ENCODE assay signal across 8 cellular contexts in the genomic region with DNA sequence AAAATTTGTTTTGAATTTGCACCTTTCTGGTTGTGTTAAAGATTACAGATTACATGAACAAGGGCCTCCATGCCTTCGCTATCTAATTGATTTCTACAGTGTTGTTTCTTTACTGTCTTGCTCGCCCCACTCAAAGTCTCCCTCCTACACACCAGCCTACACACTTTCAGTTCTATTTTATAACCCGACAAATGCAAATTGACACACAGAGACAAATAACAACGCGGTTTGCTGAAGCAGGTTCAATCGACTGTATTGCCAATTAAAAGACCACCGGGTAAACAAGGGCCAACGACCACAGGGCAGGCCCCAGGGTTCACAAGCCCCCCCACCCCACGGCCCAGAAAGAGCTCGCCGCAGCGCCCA. TPM values are rescaled to one million over a fixed set of nuclear protein-coding genes. Genes with fewer than 3 reads are reported as not detected.
DNase-seq lines count a peak whose midpoint lies in the region; ATAC-seq and TF ChIP-seq lines count a peak whose summit lies in the region.

No MANE protein-coding gene starts in this region.

- BruUV-seq in PC-3 (replicated peaks; lab: Mats Ljungman, UMichigan) = TSS peak; percentile 64

- H3K27me3 ChIP-seq in PC-3 (ENCODE audit: low read length) = no peaks in the 10 kb centered on the region
- no peaks in the 10 kb centered on the region for H3K27me3 ChIP-seq in parathyroid adenoma (ENCODE audit: control insufficient read depth, insufficient read depth, low read length)

- H2AFZ ChIP-seq in PC-3 (ENCODE audit: low read length) (no peak overlapping the region), parathyroid adenoma (peak overlapping the region; percentile 79)

- H3K9me3 ChIP-seq in PC-3 (ENCODE audit: low read length) (no peaks in the 10 kb centered on the region), parathyroid adenoma (ENCODE audit: control insufficient read depth, low read length) (no peaks in the 10 kb centered on the region)

- no peak for ATAC-seq in PC-3

- H3K79me2 ChIP-seq in PC-3 (ENCODE audit: low read length) (peaks cover 74% of the 10 kb centered on the region), parathyroid adenoma (peaks cover 42% of the 10 kb centered on the region)

- no peaks in the 10 kb centered on the region for H3K9me2 ChIP-seq in PC-3 (replicated peaks; ENCODE audit: low read length)

- no peak for DNase-seq in activated naive CD4-positive, alpha-beta T cell (lab: John Stamatoyannopoulos, UW)
- no peak for DNase-seq in PC-3
- DNase-seq in epithelial cell of prostate (ENCODE audit: low read depth, low spot score) = no peak
- DNase-seq in nucleus accumbens (lab: John Stamatoyannopoulos, UW) = no peak
- no peak for DNase-seq in RKO (ENCODE audit: low spot score)
- DNase-seq in NCI-H1930 (lab: John Stamatoyannopoulos, UW) = no peak

- peak overlapping the region; percentile 91 for H3K4me3 Mint-ChIP-seq in activated naive CD4-positive, alpha-beta T cell treated with anti-CD3 and anti-CD28 coated beads, Interleukin-2, amount 50 U/mL, for 24 hours

- H3K9ac ChIP-seq in PC-3 (ENCODE audit: low read length) (peak overlapping the region; percentile 88), parathyroid adenoma (no peak overlapping the region)

- TF ChIP-seq CTCF in PC-3 (conservative IDR thresholded peaks at IDR 0.05; ENCODE audit: low read depth, low read length) = no peak
- no peak for TF ChIP-seq CTCF in parathyroid adenoma (IDR thresholded peaks at IDR 0.05)

- H3K4me3 ChIP-seq in PC-3 (ENCODE audit: low read length) = peak overlapping the region; percentile 75
- peak overlapping the region; percentile 88 for H3K4me3 ChIP-seq in parathyroid adenoma (ENCODE audit: low read depth, low read length)

- H3K4me1 ChIP-seq in PC-3 (ENCODE audit: insufficient read depth, low read length) (peaks cover 25% of the 10 kb centered on the region), parathyroid adenoma (peaks cover 18% of the 10 kb centered on the region)

- peaks cover 9% of the 10 kb centered on the region for H3K36me3 Mint-ChIP-seq in activated naive CD4-positive, alpha-beta T cell treated with anti-CD3 and anti-CD28 coated beads, Interleukin-2, amount 50 U/mL, for 24 hours

- CTCF ChIA-PET in PC-3 (lab: Charles Lee) = interaction anchor here (0.6 to 1.4 kb wide), 2 partner anchors 24 to 59 kb away, joined by 3 to 6 read pairs; no protein-coding TSS in a partner anchor

- H3F3A ChIP-seq in PC-3 (ENCODE audit: low read length, unreplicated experiment) = no peaks in the 10 kb centered on the region

- no peaks in the 10 kb centered on the region for H3K27me3 Mint-ChIP-seq in activated naive CD4-positive, alpha-beta T cell treated with anti-CD3 and anti-CD28 coated beads, Interleukin-2, amount 50 U/mL, for 24 hours

- H3K27ac Mint-ChIP-seq in activated naive CD4-positive, alpha-beta T cell treated with anti-CD3 and anti-CD28 coated beads, Interleukin-2, amount 50 U/mL, for 24 hours = peak overlapping the region; percentile 88

- H4K20me1 ChIP-seq in PC-3 (ENCODE audit: low read length) = peaks cover 49% of the 10 kb centered on the region

- peaks cover 6% of the 10 kb centered on the region; the same call in 1 of the 2 replicates for H3K36me3 ChIP-seq in PC-3 (ENCODE audit: low read depth, low read length)
- H3K36me3 ChIP-seq in parathyroid adenoma (ENCODE audit: control insufficient read depth, insufficient read depth, low read length) = no peaks in the 10 kb centered on the region

- H3K27ac ChIP-seq in PC-3 (ENCODE audit: low read length) = no peak overlapping the region
- H3K27ac ChIP-seq in epithelial cell of prostate = peak overlapping the region; percentile 84
- H3K27ac ChIP-seq in parathyroid adenoma = peak overlapping the region; percentile 90

- H3K9me3 Mint-ChIP-seq in activated naive CD4-positive, alpha-beta T cell treated with anti-CD3 and anti-CD28 coated beads, Interleukin-2, amount 50 U/mL, for 24 hours = no peaks in the 10 kb centered on the region

- peaks cover 48% of the 10 kb centered on the region for H3K4me1 Mint-ChIP-seq in activated naive CD4-positive, alpha-beta T cell treated with anti-CD3 and anti-CD28 coated beads, Interleukin-2, amount 50 U/mL, for 24 hours

- POLR2A ChIA-PET in PC-3 (lab: Charles Lee; ENCODE audit: unreplicated experiment) = no interaction called here

- peak overlapping the region; percentile 90 for H3K4me2 ChIP-seq in PC-3 (ENCODE audit: low read length)
- H3K4me2 ChIP-seq in parathyroid adenoma (ENCODE audit: low read length) = peak overlapping the region; percentile 92

- intact Hi-C loops in PC-3 (cut with micrococcal nuclease) = loop anchor here (2.0 kb wide), 1 partner anchor 53 kb away; no protein-coding TSS in a partner anchor

RNA-seq across cellular contexts. Expression of gene STARD7, which starts 0.9 kb away (rescaled TPM):
- 164 and 169 TPM in 2 replicates for total RNA-seq in PC-3 (2014; rRNA removed)

RNA-seq across cellular contexts. Expression of gene TMEM127, which starts 58.0 kb away (rescaled TPM):
- total RNA-seq in PC-3 (2014; rRNA removed) = 31.9 and 33.9 TPM in 2 replicates

RNA-seq across cellular contexts. Expression of gene CIAO1, which starts 58.3 kb away (rescaled TPM):
- total RNA-seq in PC-3 (2014; rRNA removed) = 124 and 130 TPM in 2 replicates
